8 cellular contexts compared by ENCODE assay signal in genomic region chr1:205591522-205592351, GRCh38. TPM values are rescaled to one million over a fixed set of nuclear protein-coding genes. Genes with fewer than 3 reads are reported as not detected.
DNase-seq lines count a peak whose midpoint lies in the region; ATAC-seq and TF ChIP-seq lines count a peak whose summit lies in the region.

No MANE protein-coding gene starts in this region.

- DNase-seq in AG10803 (ENCODE audit: low read depth), result peak; percentile 62
- DNase-seq in NCI-H446 treated with DMSO at 0.1 percent for 48 hours (lab: John Stamatoyannopoulos, UW), result peak; percentile 50
- peak; percentile 88 to 91 for DNase-seq in activated CD4-positive, alpha-beta T cell treated with anti-CD3 and anti-CD28 coated beads for 24 hours (ENCODE audit: low read depth in 2 of 2)
- peak; percentile 85 for DNase-seq in chondrocyte (ENCODE audit: low spot score)
- peak; percentile 87 to 89 for DNase-seq in stimulated activated CD4-positive, alpha-beta T cell treated with anti-CD3 and anti-CD28 coated beads, Interleukin-1b, Interleukin-23, amount 100 ng/mL, for 4 hours (ENCODE audit: low read depth in 2 of 2)

- peaks cover 6% of the 10 kb centered on the region for H3K4me1 Mint-ChIP-seq in chondrocyte (ENCODE audit: low read depth)

- peak overlapping the region; percentile 53 for H3K4me3 ChIP-seq in AG10803 (ENCODE audit: low read length)

- ATAC-seq in GM19035 (IDR thresholded peaks at IDR 0.05; ENCODE audit: unreplicated experiment), result peak; percentile 75
- peak; percentile 42 for ATAC-seq in HG03378 (IDR thresholded peaks at IDR 0.05; ENCODE audit: unreplicated experiment)

- H3K27me3 ChIP-seq in layer of hippocampus (ENCODE audit: control insufficient read depth, insufficient read depth, low read length), result no peaks in the 10 kb centered on the region

- peak overlapping the region; percentile 67 for H3K4me3 Mint-ChIP-seq in chondrocyte (ENCODE audit: unreplicated experiment)

- no peak overlapping the region for H3K27ac Mint-ChIP-seq in chondrocyte (ENCODE audit: unreplicated experiment)

- peaks cover 1% of the 10 kb centered on the region for H3K36me3 Mint-ChIP-seq in chondrocyte (ENCODE audit: low read depth)

- no peaks in the 10 kb centered on the region for H3K27me3 Mint-ChIP-seq in chondrocyte (ENCODE audit: low read depth)

- no peaks in the 10 kb centered on the region for H3K9me3 Mint-ChIP-seq in chondrocyte (ENCODE audit: low read depth)

- TF ChIP-seq CTCF in AG10803 (conservative IDR thresholded peaks at IDR 0.05; ENCODE audit: low read length) (peak; percentile 88), chondrocyte (IDR thresholded peaks at IDR 0.05) (peak; percentile 96)

- peak overlapping the region; percentile 54 for H3K27ac ChIP-seq in layer of hippocampus (ENCODE audit: low read depth, low read length)

RNA-seq across cellular contexts. Expression of gene ELK4, which starts 40.1 kb away (rescaled TPM):
- 33.0 to 37.2 TPM (median 35.6 TPM) in 3 replicates for total RNA-seq in chondrocyte

Comparison
In these comparisons a context has a peak if more than half of its experiments do, and no peak if none do; other contexts are left out.
1. Peak in every context shown above with its lines: DNase-seq, ATAC-seq, H3K4me3 ChIP-seq and H3K27ac ChIP-seq.